Comparison of ENCODE assay signal across 37 cellular contexts in the genomic region with DNA sequence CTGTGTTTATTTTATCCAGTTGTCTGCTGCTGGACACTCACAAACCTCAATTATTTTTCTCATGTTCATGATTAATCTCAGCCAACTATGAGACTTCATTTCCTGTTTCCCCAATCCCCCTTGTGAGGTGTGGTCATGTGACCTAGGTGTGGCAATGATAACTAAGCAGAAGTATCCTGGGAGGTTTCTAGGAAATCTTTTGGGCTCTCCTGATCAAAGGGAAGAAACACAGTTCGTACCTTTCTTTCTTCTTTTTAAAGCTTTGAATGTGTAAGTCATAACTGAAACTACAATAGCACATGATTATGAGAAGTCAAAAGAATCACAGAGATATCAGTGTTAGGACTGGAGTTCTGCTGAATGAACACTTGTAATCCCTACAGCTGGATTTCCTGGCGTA. TPM values are rescaled to one million over a fixed set of nuclear protein-coding genes. Genes with fewer than 3 reads are reported as not detected.
A peak's percentile ranks its signal among the peaks of the same experiment; 100 is the strongest.
DNase-seq lines count a peak whose midpoint lies in the region; ATAC-seq, FAIRE-seq and TF ChIP-seq lines count a peak whose summit lies in the region.
"Had no signal": no experiment of that assay in that cellular context is flagged by ENCODE, and none has a peak within 500 bp of the region (broad histone marks: within the 10 kb centered on the region; RNA-seq: fewer than 3 reads in every experiment).

No MANE protein-coding gene starts in this region.

- TF ChIP-seq EP300 in A549 (IDR thresholded peaks at IDR 0.05): no peak

- H3K9ac ChIP-seq in endodermal cell (ENCODE audit: extremely low read depth, low read length, poor library complexity, severe bottlenecking): no peak overlapping the region
- H3K9ac ChIP-seq: BLaER1 treated with 17β-estradiol and CSF1 and Interleukin-3, amounts not matched to agents 10 nM and 100 nM had no signal

- no peak for TF ChIP-seq RAD21 in A549 (conservative IDR thresholded peaks at IDR 0.05 in 1 of 2, IDR thresholded peaks at IDR 0.05 in 1 of 2)

- H3K27ac ChIP-seq in A549 (peak overlapping the region in 1 of 2 experiments; percentile 57; a peak in 3 of 6 replicates), epithelial cell of prostate (peak overlapping the region; percentile 77), heart right ventricle (no peak overlapping the region), endodermal cell (ENCODE audit: low read depth, low read length) (no peak overlapping the region)
- H3K27ac ChIP-seq: BLaER1 treated with 17β-estradiol and CSF1 and Interleukin-3, amounts not matched to agents 10 nM and 100 nM; esophagus squamous epithelium; gastroesophageal sphincter; lower lobe of right lung; tibial nerve had no signal

- no peak for TF ChIP-seq POLR2A in A549 (IDR thresholded peaks at IDR 0.05; ENCODE audit: low read length)

- peaks cover under 1% of the 10 kb centered on the region for H3K27me3 Mint-ChIP-seq in endodermal cell (ENCODE audit: insufficient read depth)
- H3K27me3 Mint-ChIP-seq: activated T-helper 17 cell treated with anti-CD3 and anti-CD28 coated beads, Interleukin-2, amount 50 U/mL, for 72 hours had no signal

- H3K27ac Mint-ChIP-seq in endodermal cell: no peak overlapping the region
- H3K27ac Mint-ChIP-seq: activated CD8-positive, alpha-beta T cell treated with anti-CD3 and anti-CD28 coated beads for 36 hours; activated naive CD8-positive, alpha-beta T cell treated with anti-CD3 and anti-CD28 coated beads, Interleukin-2, amount 10 ng/mL, durations not matched to agents 7 days and 5 days; activated T-helper 17 cell treated with anti-CD3 and anti-CD28 coated beads, Interleukin-2, amount 50 U/mL, for 72 hours; effector memory CD8-positive, alpha-beta T cell; GM23338; nephron; T-helper 2 cell treated with Interferon-gamma antibody and Interleukin-4, amounts not matched to agents 5 μg/mL and 100 μg/mL, for 36 hours had no signal

- ATAC-seq in A549 (no peak), heart right ventricle (no peak)
- ATAC-seq: activated CD8-positive, alpha-beta T cell treated with anti-CD3 and anti-CD28 coated beads for 36 hours; activated T-helper 17 cell treated with anti-CD3 and anti-CD28 coated beads, Interleukin-2, amount 50 U/mL, for 72 hours; effector memory CD8-positive, alpha-beta T cell; gastroesophageal sphincter; GM23338; lower lobe of right lung had no signal

- peak overlapping the region; percentile 31; the same call in 2 of the 3 replicates for H3K4me2 ChIP-seq in A549
- H3K4me2 ChIP-seq: BLaER1 treated with 17β-estradiol and CSF1 and Interleukin-3, amounts not matched to agents 10 nM and 100 nM; GM23338 had no signal

- no peak for FAIRE-seq in A549 (lab: Jason Lieb, UNC)
- FAIRE-seq: astrocyte, G401.6 had no signal

- intact Hi-C loops in heart right ventricle (cut with DNase I): loop anchor here in 2 of 10 donors (5.0 to 10.0 kb wide), 2 partner anchors 67 to 70 kb away; no protein-coding TSS in a partner anchor

- no peak for TF ChIP-seq CTCF in A549 (IDR thresholded peaks at IDR 0.05)
- TF ChIP-seq CTCF in heart right ventricle (IDR thresholded peaks at IDR 0.05): no peak
- TF ChIP-seq CTCF in endodermal cell (conservative IDR thresholded peaks at IDR 0.05): no peak

- POLR2A ChIA-PET in A549 (lab: Yijun Ruan, JAX): no interaction called here

- H3K9me3 Mint-ChIP-seq in endodermal cell: peaks cover 5% of the 10 kb centered on the region
- H3K9me3 Mint-ChIP-seq: activated naive CD8-positive, alpha-beta T cell treated with anti-CD3 and anti-CD28 coated beads, Interleukin-2, amount 10 ng/mL, durations not matched to agents 7 days and 5 days; activated T-helper 17 cell treated with anti-CD3 and anti-CD28 coated beads, Interleukin-2, amount 50 U/mL, for 72 hours; effector memory CD8-positive, alpha-beta T cell; nephron; T-helper 2 cell treated with Interferon-gamma antibody and Interleukin-4, amounts not matched to agents 5 μg/mL and 100 μg/mL, for 36 hours had no signal

- H3K36me3 ChIP-seq in heart right ventricle (no peaks in the 10 kb centered on the region), endodermal cell (ENCODE audit: control insufficient read depth, insufficient read depth, low read length) (no peaks in the 10 kb centered on the region)
- H3K36me3 ChIP-seq: BLaER1 treated with 17β-estradiol and CSF1 and Interleukin-3, amounts not matched to agents 10 nM and 100 nM; esophagus squamous epithelium; gastroesophageal sphincter; lower lobe of right lung; tibial nerve had no signal

- DNase-seq in A549 (ENCODE audit: low read depth in 1 of 2, low spot score in 1 of 2) (no peak), HCEC 1CT (peak; percentile 21), OCI-M1 (lab: John Stamatoyannopoulos, UW) (peak; percentile 14), epithelial cell of prostate (ENCODE audit: low read depth, low spot score) (no peak), GOT3 (lab: John Stamatoyannopoulos, UW) (no peak), heart right ventricle (no peak), endodermal cell (no peak)
- DNase-seq: activated CD8-positive, alpha-beta memory T cell treated with anti-CD3 and anti-CD28 coated beads, Interleukin-2, amount 50 U/mL, for 48 hours; activated CD8-positive, alpha-beta T cell treated with anti-CD3 and anti-CD28 coated beads for 36 hours; activated naive CD8-positive, alpha-beta T cell treated with anti-CD3 and anti-CD28 coated beads, Interleukin-2, amount 10 ng/mL, durations not matched to agents 7 days and 5 days; central memory CD4-positive, alpha-beta T cell; cortex of kidney; DMS53; effector memory CD8-positive, alpha-beta T cell; esophagus squamous epithelium; hippocampal formation; KBM-7; lower lobe of right lung; NCI-H1417; NCI-H2029; NCI-H526; NK-92 treated with Interleukin-12 subunit alpha and Interleukin-12 subunit beta, amount 100 ng/mL, for 24 hours; Right ventricle myocardium superior; stimulated activated CD4-positive, alpha-beta T cell treated with anti-CD3 and anti-CD28 coated beads, Interleukin-4, amount 100 ng/mL, for 1 hour had no signal

- peaks cover 0 to 4% (median 0%) of the 10 kb centered on the region in 7 donors for H3K27me3 ChIP-seq in heart right ventricle
- H3K27me3 ChIP-seq in endodermal cell (ENCODE audit: control insufficient read depth, insufficient read depth, low read length, poor library complexity, severe bottlenecking): no peaks in the 10 kb centered on the region
- H3K27me3 ChIP-seq: BLaER1 treated with 17β-estradiol and CSF1 and Interleukin-3, amounts not matched to agents 10 nM and 100 nM; gastroesophageal sphincter; tibial nerve had no signal

- H3K36me3 Mint-ChIP-seq in endodermal cell (ENCODE audit: low read depth): no peaks in the 10 kb centered on the region
- H3K36me3 Mint-ChIP-seq: activated naive CD8-positive, alpha-beta T cell treated with anti-CD3 and anti-CD28 coated beads, Interleukin-2, amount 10 ng/mL, durations not matched to agents 7 days and 5 days had no signal

- CTCF ChIA-PET in A549 (lab: Yijun Ruan, JAX): interaction anchor here (1.3 kb wide), 1 partner anchor 9 kb away, joined by 4 read pairs; no protein-coding TSS in a partner anchor

- H3K4me3 ChIP-seq in A549 (no peak overlapping the region), heart right ventricle (no peak overlapping the region), endodermal cell (ENCODE audit: low read length) (no peak overlapping the region)
- H3K4me3 ChIP-seq: BLaER1 treated with 17β-estradiol and CSF1 and Interleukin-3, amounts not matched to agents 10 nM and 100 nM; esophagus squamous epithelium; gastroesophageal sphincter; GM23338; lower lobe of right lung; tibial nerve had no signal

- H3K4me3 Mint-ChIP-seq in endodermal cell: no peak overlapping the region
- H3K4me3 Mint-ChIP-seq: activated CD8-positive, alpha-beta T cell treated with anti-CD3 and anti-CD28 coated beads for 36 hours; activated naive CD8-positive, alpha-beta T cell treated with anti-CD3 and anti-CD28 coated beads, Interleukin-2, amount 10 ng/mL, durations not matched to agents 7 days and 5 days; activated T-helper 17 cell treated with anti-CD3 and anti-CD28 coated beads, Interleukin-2, amount 50 U/mL, for 72 hours; effector memory CD8-positive, alpha-beta T cell; GM23338; nephron; T-helper 2 cell treated with Interferon-gamma antibody and Interleukin-4, amounts not matched to agents 5 μg/mL and 100 μg/mL, for 36 hours had no signal

- H3K9me3 ChIP-seq in A549 (no peaks in the 10 kb centered on the region), heart right ventricle (peaks cover 0 to 3% (median 0%) of the 10 kb centered on the region in 11 donors), endodermal cell (ENCODE audit: control insufficient read depth, low read length) (no peaks in the 10 kb centered on the region)
- H3K9me3 ChIP-seq: BLaER1 treated with 17β-estradiol and CSF1 and Interleukin-3, amounts not matched to agents 10 nM and 100 nM; Caco-2; esophagus squamous epithelium; gastroesophageal sphincter; lower lobe of right lung; tibial nerve had no signal

- 83% methylated on average over 2 of the region's 2 CpGs for WGBS in A549 (ENCODE audit: missing lambda C conversion rate)
- 73 to 78% methylated on average over 2 of the region's 2 CpGs for WGBS in heart right ventricle, 2 donors
- 90 to 96% methylated on average over 2 of the region's 2 CpGs for WGBS in endodermal cell (ENCODE audit: insufficient coverage in 1 of 2, insufficient read length in 1 of 2), 2 experiments

- H3K4me1 ChIP-seq in A549 (peaks cover 11% of the 10 kb centered on the region; the same call in 2 of the 3 replicates), heart right ventricle (no peaks in the 10 kb centered on the region), endodermal cell (ENCODE audit: control insufficient read depth, insufficient read depth, low read length) (no peaks in the 10 kb centered on the region)
- H3K4me1 ChIP-seq: BLaER1 treated with 17β-estradiol and CSF1 and Interleukin-3, amounts not matched to agents 10 nM and 100 nM; Caco-2; esophagus squamous epithelium; lower lobe of right lung; tibial nerve had no signal

- H3K4me1 Mint-ChIP-seq in endodermal cell: peaks cover 9% of the 10 kb centered on the region
- H3K4me1 Mint-ChIP-seq: activated T-helper 17 cell treated with anti-CD3 and anti-CD28 coated beads, Interleukin-2, amount 50 U/mL, for 72 hours; GM23338 had no signal

RNA-seq across cellular contexts. Expression of gene MANSC4, which starts 34.4 kb away (rescaled TPM):
- polyA plus RNA-seq in A549 (2011; rRNA removed) (0.09 and 0.21 TPM in 2 replicates), A549 (2017; fragmentation: RNase III; extraction: RNeasy Plus Mini Kit Qiagen cat#74134 plus additional on column Dnase treatment) (0.12 to 0.16 TPM in 2 of 3 replicates, not detected in the other), heart right ventricle (not detected)
- not detected in 2 replicates for polyA plus RNA-seq in A549 (2012; cell fraction: cytosol; rRNA removed)
- polyA plus RNA-seq in A549 (2012; cell fraction: nucleus; rRNA removed): not detected in 2 replicates
- polyA minus RNA-seq in A549 (2011; rRNA and poly(A)+ RNA removed): not detected in 2 replicates
- total RNA-seq in heart right ventricle (not detected), endodermal cell (not detected)
- polyA plus RNA-seq in endodermal cell (2013, experiment 1 of 2): not detected
- polyA plus RNA-seq in endodermal cell (2013, experiment 2 of 2): not detected
- total RNA-seq: activated CD8-positive, alpha-beta T cell treated with anti-CD3 and anti-CD28 coated beads for 36 hours; activated naive CD8-positive, alpha-beta T cell treated with anti-CD3 and anti-CD28 coated beads, Interleukin-2, amount 10 ng/mL, durations not matched to agents 7 days and 5 days; activated T-helper 17 cell treated with anti-CD3 and anti-CD28 coated beads, Interleukin-2, amount 50 U/mL, for 72 hours; astrocyte; Caco-2; esophagus squamous epithelium; gastroesophageal sphincter; GM23338; lower lobe of right lung; mononuclear cell; osteoblast; pulmonary artery endothelial cell; Right ventricle myocardium superior had no signal
- polyA plus RNA-seq: GM23338 had no signal

RNA-seq across cellular contexts. Expression of gene KLHL42, which starts 34.4 kb away (rescaled TPM):
- polyA plus RNA-seq in A549 (2011; rRNA removed) (24.0 and 29.1 TPM in 2 replicates), A549 (2017; fragmentation: RNase III; extraction: RNeasy Plus Mini Kit Qiagen cat#74134 plus additional on column Dnase treatment) (15.2 to 15.5 TPM (median 15.4 TPM) in 3 replicates), heart right ventricle (1 to 10 TPM; 4.0 to 6.3 TPM)
- polyA plus RNA-seq in A549 (2012; cell fraction: cytosol; rRNA removed): 13.9 and 18.3 TPM in 2 replicates
- polyA plus RNA-seq in A549 (2012; cell fraction: nucleus; rRNA removed): 31.9 and 38.3 TPM in 2 replicates
- 68.8 and 72.2 TPM in 2 replicates for polyA minus RNA-seq in A549 (2011; rRNA and poly(A)+ RNA removed)
- total RNA-seq in heart right ventricle (10 to 100 TPM in 1 of 10 donors, 1 to 10 TPM in 9; 4.6 to 10.9 (median 6.7) TPM), endodermal cell (10 to 100 TPM; 30.4 to 53.0 TPM)
- polyA plus RNA-seq in endodermal cell (2013, experiment 1 of 2): 17.2 TPM
- 16.7 TPM for polyA plus RNA-seq in endodermal cell (2013, experiment 2 of 2)

Comparison
In these comparisons a context has a peak if more than half of its experiments do, and no peak if none do; other contexts are left out.
1. DNase-seq: peak in HCEC 1CT (single experiment) and OCI-M1 (single experiment); none in A549 (0 of 2), epithelial cell of prostate (single experiment), GOT3 (single experiment), heart right ventricle (0 of 2) and endodermal cell (single experiment).